In genomic region chr1:41109316-41110263, GRCh38 we compare ENCODE assay signal across 8 cellular contexts.
DNase-seq lines count a peak whose midpoint lies in the region; ATAC-seq and TF ChIP-seq lines count a peak whose summit lies in the region.

No MANE protein-coding gene starts in this region.

- H3F3A ChIP-seq in PC-9 (ENCODE audit: insufficient read depth, low read depth) = peaks cover 40% of the 10 kb centered on the region

- peak; percentile 91 for ATAC-seq in esophagus mucosa
- ATAC-seq in naive thymus-derived CD4-positive, alpha-beta T cell = peak; percentile 40
- ATAC-seq in GM21528 (IDR thresholded peaks at IDR 0.05; ENCODE audit: low FRiP score, unreplicated experiment) = no peak
- ATAC-seq in GM19328 (IDR thresholded peaks at IDR 0.05; ENCODE audit: unreplicated experiment) = no peak

- H2AFZ ChIP-seq in PC-9 = no peak overlapping the region; the same call in 1 of the 2 replicates

- H3K9me3 Mint-ChIP-seq in naive thymus-derived CD4-positive, alpha-beta T cell = no peaks in the 10 kb centered on the region

- peaks cover 0 to 1% (median 0%) of the 10 kb centered on the region in 7 donors for H3K4me1 Mint-ChIP-seq in naive thymus-derived CD4-positive, alpha-beta T cell

- peaks cover 45% of the 10 kb centered on the region for H3K4me1 ChIP-seq in PC-9 (replicated peaks; ENCODE audit: insufficient read depth)
- H3K4me1 ChIP-seq in naive thymus-derived CD4-positive, alpha-beta T cell (ENCODE audit: control insufficient read depth in 2 of 2, insufficient read depth in 2 of 2, low read length in 2 of 2) = no peaks in the 10 kb centered on the region

- intact Hi-C loops in PC-9 (cut with micrococcal nuclease; ENCODE audit: unreplicated experiment) = loop anchor here (1.0 kb wide), 1 partner anchor 129 kb away; no protein-coding TSS in a partner anchor
- intact Hi-C loops in naive thymus-derived CD4-positive, alpha-beta T cell (cut with micrococcal nuclease) = no loop called here

- POLR2A ChIA-PET in PC-9 (lab: Charles Lee; ENCODE audit: unreplicated experiment) = interaction anchor here (0.5 to 0.7 kb wide), 3 partner anchors 38 to 85 kb away, joined by 4 to 6 read pairs (median 4); no protein-coding TSS in a partner anchor
- POLR2A ChIA-PET in naive thymus-derived CD4-positive, alpha-beta T cell (lab: Charles Lee) = no interaction called here

- DNase-seq in Caki2 (ENCODE audit: low read depth) (peak; percentile 51), PC-9 (peak; percentile 66 to 92), germinal center (ENCODE audit: low spot score) (no peak)
- no peak for DNase-seq in naive thymus-derived CD4-positive, alpha-beta T cell
- DNase-seq in activated CD8-positive, alpha-beta memory T cell treated with anti-CD3 and anti-CD28 coated beads for 24 hours = no peak

- no peaks in the 10 kb centered on the region for H4K20me1 ChIP-seq in PC-9 (ENCODE audit: insufficient read depth)

- peak overlapping the region; percentile 78 for H3K4me2 ChIP-seq in PC-9

- H3K36me3 ChIP-seq in PC-9 (ENCODE audit: low read depth) = 0 out of 2 replicates have a peak, but pooled peaks cover 7% of the 10 kb centered on the region
- peaks cover 0 to 13% (median 0%) of the 10 kb centered on the region in 3 experiments for H3K36me3 ChIP-seq in naive thymus-derived CD4-positive, alpha-beta T cell (ENCODE audit: control insufficient read depth in 2 of 3, insufficient read depth in 3 of 3, low read length in 3 of 3)

- H3K4me3 Mint-ChIP-seq in naive thymus-derived CD4-positive, alpha-beta T cell = no peak overlapping the region

- TF ChIP-seq CTCF in PC-9 (conservative IDR thresholded peaks at IDR 0.05) = no peak

- H3K79me2 ChIP-seq in PC-9 (ENCODE audit: low read depth) = no peaks in the 10 kb centered on the region

- in situ Hi-C loops in Caki2 (cut with HindIII; ENCODE audit: low pct_unique_long_range_greater_than_20kb, low sequenced_read_pairs) = no loop called here

- peaks cover 3 to 67% (median 32%) of the 10 kb centered on the region in 5 donors for H3K36me3 Mint-ChIP-seq in naive thymus-derived CD4-positive, alpha-beta T cell

- peak overlapping the region; percentile 94 for H3K27ac ChIP-seq in PC-9
- no peak overlapping the region for H3K27ac ChIP-seq in naive thymus-derived CD4-positive, alpha-beta T cell (ENCODE audit: low read depth, low read length)

- no peaks in the 10 kb centered on the region for H3K9me2 ChIP-seq in PC-9 (ENCODE audit: insufficient read depth)

- H3K9me3 ChIP-seq in PC-9 (ENCODE audit: insufficient read depth, low read depth) = no peaks in the 10 kb centered on the region
- H3K9me3 ChIP-seq in naive thymus-derived CD4-positive, alpha-beta T cell (ENCODE audit: control insufficient read depth in 2 of 3, low read length in 3 of 3) = no peaks in the 10 kb centered on the region

- H3K27me3 Mint-ChIP-seq in naive thymus-derived CD4-positive, alpha-beta T cell = no peaks in the 10 kb centered on the region

- H3K27me3 ChIP-seq in PC-9 (ENCODE audit: insufficient read depth, low read depth) = no peaks in the 10 kb centered on the region
- H3K27me3 ChIP-seq in naive thymus-derived CD4-positive, alpha-beta T cell (ENCODE audit: control insufficient read depth in 2 of 2, insufficient read depth in 2 of 2, low read length in 2 of 2) = no peaks in the 10 kb centered on the region

- TSS peak; percentile 74 for BruUV-seq in PC-9 (replicated peaks; lab: Mats Ljungman, UMichigan)

- CTCF ChIA-PET in PC-9 (lab: Charles Lee) = no interaction called here
- CTCF ChIA-PET in naive thymus-derived CD4-positive, alpha-beta T cell (lab: Charles Lee) = no interaction called here

- peak overlapping the region; percentile 37; the same call in 1 of the 2 replicates for H3K4me3 ChIP-seq in PC-9
- no peak overlapping the region for H3K4me3 ChIP-seq in naive thymus-derived CD4-positive, alpha-beta T cell (ENCODE audit: low read length)

- no peak overlapping the region for H3K27ac Mint-ChIP-seq in naive thymus-derived CD4-positive, alpha-beta T cell

Comparison
In these comparisons a context has a peak if more than half of its experiments do, and no peak if none do; other contexts are left out.
1. DNase-seq: peak in Caki2 (single experiment) and PC-9 (2 of 2); none in naive thymus-derived CD4-positive, alpha-beta T cell (0 of 9), germinal center (single experiment) and activated CD8-positive, alpha-beta memory T cell treated with anti-CD3 and anti-CD28 coated beads for 24 hours (single experiment).
2. ATAC-seq: peak in esophagus mucosa (single experiment) and naive thymus-derived CD4-positive, alpha-beta T cell (single experiment); none in GM21528 (single experiment) and GM19328 (single experiment).